In the genomic region with DNA sequence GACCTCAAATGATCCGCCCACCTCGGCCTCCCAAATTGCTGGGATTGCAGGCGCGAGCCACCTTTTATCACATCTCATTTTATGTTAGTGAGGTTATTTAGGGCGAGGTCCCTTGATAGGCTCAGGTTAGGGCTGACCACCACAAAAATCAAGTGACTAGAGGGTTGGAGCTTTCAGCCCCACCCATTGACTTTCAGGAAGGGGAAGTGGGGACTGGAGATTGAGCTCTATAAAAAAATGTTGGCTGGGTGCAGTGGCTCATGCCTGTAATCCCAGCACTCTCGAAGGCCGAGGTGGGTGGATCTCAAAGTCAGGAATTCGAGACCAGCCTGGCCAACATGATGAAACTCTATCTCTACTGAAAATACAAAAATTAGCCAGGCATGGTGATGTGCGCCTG, we compare ENCODE assay signal across 1 cellular context.
TF ChIP-seq lines count a peak whose summit lies in the region.

No MANE protein-coding gene starts in this region.

TF ChIP-seq in K562, 482 proteins besides CTCF, POLR2A, EP300 and RAD21 (continued from another document):
- peak; percentile 52; the same call in 1 of the 2 replicates for TF ChIP-seq SPI1 (IDR thresholded peaks at IDR 0.05; ENCODE audit: borderline replicate concordance, low read depth, low read length)
